1 cellular context compared by ENCODE assay signal in genomic region chr3:54014067-54014466, GRCh38.
TF ChIP-seq lines count a peak whose summit lies in the region.

No MANE protein-coding gene starts in this region.

TF ChIP-seq in HEK293, 187 proteins besides CTCF, POLR2A, EP300 and RAD21 (continued from another document):
- TF ChIP-seq REST (tag by site-specific recombination; IDR thresholded peaks at IDR 0.05) = no peak
- TF ChIP-seq, protein P1, sequence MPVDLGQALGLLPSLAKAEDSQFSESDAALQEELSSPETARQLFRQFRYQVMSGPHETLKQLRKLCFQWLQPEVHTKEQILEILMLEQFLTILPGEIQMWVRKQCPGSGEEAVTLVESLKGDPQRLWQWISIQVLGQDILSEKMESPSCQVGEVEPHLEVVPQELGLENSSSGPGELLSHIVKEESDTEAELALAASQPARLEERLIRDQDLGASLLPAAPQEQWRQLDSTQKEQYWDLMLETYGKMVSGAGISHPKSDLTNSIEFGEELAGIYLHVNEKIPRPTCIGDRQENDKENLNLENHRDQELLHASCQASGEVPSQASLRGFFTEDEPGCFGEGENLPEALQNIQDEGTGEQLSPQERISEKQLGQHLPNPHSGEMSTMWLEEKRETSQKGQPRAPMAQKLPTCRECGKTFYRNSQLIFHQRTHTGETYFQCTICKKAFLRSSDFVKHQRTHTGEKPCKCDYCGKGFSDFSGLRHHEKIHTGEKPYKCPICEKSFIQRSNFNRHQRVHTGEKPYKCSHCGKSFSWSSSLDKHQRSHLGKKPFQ (tag by site-specific recombination; IDR thresholded peaks at IDR 0.05) = no peak
- TF ChIP-seq SCRT1 (tag by site-specific recombination; IDR thresholded peaks at IDR 0.05; ENCODE audit: borderline replicate concordance) = no peak
